In genomic region chr1:92951141-92951582, GRCh38 we compare ENCODE assay signal across 8 cellular contexts. TPM values are rescaled to one million over a fixed set of nuclear protein-coding genes. Genes with fewer than 3 reads are reported as not detected.
DNase-seq lines count a peak whose midpoint lies in the region; ATAC-seq, FAIRE-seq and TF ChIP-seq lines count a peak whose summit lies in the region.

No MANE protein-coding gene starts in this region.

- H3K4me1 Mint-ChIP-seq in natural killer cell, result peaks cover 33 to 35% of the 10 kb centered on the region in 2 donors
- H3K4me1 Mint-ChIP-seq in natural killer cell treated with Interleukin-12 subunit alpha and Interleukin-12 subunit beta and Interleukin-15 and Interleukin-18, amount 100 ng/mL, for 72 hours (ENCODE audit: low read depth in 2 of 2), result peaks cover 26 to 27% of the 10 kb centered on the region in 2 donors
- H3K4me1 Mint-ChIP-seq in central memory CD8-positive, alpha-beta T cell, result peaks cover 40% of the 10 kb centered on the region

- in situ Hi-C loops in gastrocnemius medialis (cut with MboI; ENCODE audit: low sequenced_read_pairs in 4 of 4), result no loop called here

- H3K4me3 Mint-ChIP-seq in natural killer cell, result no peak overlapping the region
- H3K4me3 Mint-ChIP-seq in natural killer cell treated with Interleukin-12 subunit alpha and Interleukin-12 subunit beta and Interleukin-15 and Interleukin-18, amount 100 ng/mL, for 72 hours, result no peak overlapping the region
- H3K4me3 Mint-ChIP-seq in central memory CD8-positive, alpha-beta T cell, result no peak overlapping the region

- H3K4me3 ChIP-seq in HEK293 (ENCODE audit: low read depth, low read length) (no peak overlapping the region), gastrocnemius medialis (no peak overlapping the region)

- CTCF ChIA-PET in HEK293 (lab: Yijun Ruan, JAX), result interaction anchor here (1.0 to 2.3 kb wide), 3 partner anchors 43 to 93 kb away, joined by 4 to 9 read pairs (median 5); no protein-coding TSS in a partner anchor

- no peak overlapping the region for H3K27ac Mint-ChIP-seq in natural killer cell
- H3K27ac Mint-ChIP-seq in natural killer cell treated with Interleukin-12 subunit alpha and Interleukin-12 subunit beta and Interleukin-15 and Interleukin-18, amount 100 ng/mL, for 72 hours, result no peak overlapping the region
- no peak overlapping the region for H3K27ac Mint-ChIP-seq in central memory CD8-positive, alpha-beta T cell (ENCODE audit: low read depth)

- intact Hi-C loops in natural killer cell (cut with micrococcal nuclease) (loop anchor here (5.0 kb wide), 1 partner anchor 41 kb away; no protein-coding TSS in a partner anchor), gastrocnemius medialis (cut with DNase I; ENCODE audit: low total_unique reads) (no loop called here)

- TF ChIP-seq CTCF in natural killer cell (IDR thresholded peaks at IDR 0.05) (no peak), HEK293 (tag by site-specific recombination; IDR thresholded peaks at IDR 0.05) (peak; percentile 63; the same call in 1 of the 2 replicates), gastrocnemius medialis (IDR thresholded peaks at IDR 0.05 in 4 of 5, conservative IDR thresholded peaks at IDR 0.05 in 1 of 5) (no peak)

- DNase-seq in natural killer cell (no peak), NCI-H2029 (lab: John Stamatoyannopoulos, UW) (peak; percentile 8), gastrocnemius medialis (no peak), NCI-H1092 (lab: John Stamatoyannopoulos, UW) (no peak), HTR-8/SVneo (ENCODE audit: insufficient read length, low spot score) (no peak)
- DNase-seq in natural killer cell treated with Interleukin-12 subunit alpha and Interleukin-12 subunit beta and Interleukin-15 and Interleukin-18, amount 100 ng/mL, for 72 hours (ENCODE audit: low spot score), result no peak
- no peak for DNase-seq in central memory CD8-positive, alpha-beta T cell (ENCODE audit: low spot score in 2 of 2)

- H3K27ac ChIP-seq in HEK293 (ENCODE audit: extremely low read depth, low read depth, low read length), result no peak overlapping the region
- H3K27ac ChIP-seq in gastrocnemius medialis, result peak overlapping the region; percentile 3 to 64 (median 22)

- H3K4me1 ChIP-seq in HEK293 (ENCODE audit: control insufficient read depth, insufficient read depth, low read length), result 0 out of 2 replicates have a peak, but pooled peaks cover 5% of the 10 kb centered on the region
- peaks cover 19 to 31% of the 10 kb centered on the region in 2 donors for H3K4me1 ChIP-seq in gastrocnemius medialis

- H3K9me3 ChIP-seq in HEK293 (ENCODE audit: control insufficient read depth, insufficient read depth, low read depth, low read length) (no peaks in the 10 kb centered on the region), gastrocnemius medialis (no peaks in the 10 kb centered on the region)

- TF ChIP-seq POLR2A in gastrocnemius medialis (IDR thresholded peaks at IDR 0.05), result no peak

- H3K27me3 Mint-ChIP-seq in natural killer cell (ENCODE audit: low read depth in 2 of 2), result no peaks in the 10 kb centered on the region
- H3K27me3 Mint-ChIP-seq in natural killer cell treated with Interleukin-12 subunit alpha and Interleukin-12 subunit beta and Interleukin-15 and Interleukin-18, amount 100 ng/mL, for 72 hours, result no peaks in the 10 kb centered on the region
- no peaks in the 10 kb centered on the region for H3K27me3 Mint-ChIP-seq in central memory CD8-positive, alpha-beta T cell

- no peaks in the 10 kb centered on the region for H3K36me3 Mint-ChIP-seq in natural killer cell
- no peaks in the 10 kb centered on the region for H3K36me3 Mint-ChIP-seq in natural killer cell treated with Interleukin-12 subunit alpha and Interleukin-12 subunit beta and Interleukin-15 and Interleukin-18, amount 100 ng/mL, for 72 hours
- H3K36me3 Mint-ChIP-seq in central memory CD8-positive, alpha-beta T cell (ENCODE audit: insufficient read depth), result peaks cover 3% of the 10 kb centered on the region

- POLR2A ChIA-PET in HEK293 (lab: Yijun Ruan, JAX), result interaction anchor here (0.6 to 1.6 kb wide), 3 partner anchors 10 to 27 kb away, joined by 3 to 7 read pairs (median 5); partner anchors contain the start of gene DIPK1A

- H3K36me3 ChIP-seq in HEK293 (ENCODE audit: control insufficient read depth in 2 of 2, insufficient read depth in 1 of 2, low read length in 2 of 2) (no peaks in the 10 kb centered on the region), gastrocnemius medialis (no peaks in the 10 kb centered on the region)

- no peaks in the 10 kb centered on the region for H3K27me3 ChIP-seq in gastrocnemius medialis

- ATAC-seq in natural killer cell, result peak in 2 of 3 donors; percentile 24 to 29
- no peak for ATAC-seq in natural killer cell treated with Interleukin-12 subunit alpha and Interleukin-12 subunit beta and Interleukin-15 and Interleukin-18, amount 100 ng/mL, for 72 hours
- ATAC-seq in central memory CD8-positive, alpha-beta T cell (replicated peaks; ENCODE audit: extremely low read depth, poor library complexity, severe bottlenecking), result peak; percentile 34
- peak; percentile 71 to 73 for ATAC-seq in gastrocnemius medialis

- no peaks in the 10 kb centered on the region for H3K9me3 Mint-ChIP-seq in natural killer cell
- H3K9me3 Mint-ChIP-seq in natural killer cell treated with Interleukin-12 subunit alpha and Interleukin-12 subunit beta and Interleukin-15 and Interleukin-18, amount 100 ng/mL, for 72 hours, result no peaks in the 10 kb centered on the region
- no peaks in the 10 kb centered on the region for H3K9me3 Mint-ChIP-seq in central memory CD8-positive, alpha-beta T cell

- FAIRE-seq in HTR-8/SVneo (lab: Jason Lieb, UNC), result no peak

TF ChIP-seq in HEK293, 187 proteins besides CTCF, POLR2A, EP300 and RAD21:
- TF ChIP-seq ZBTB17 (tag by site-specific recombination; IDR thresholded peaks at IDR 0.05) (peak; percentile 38; the same call in 1 of the 2 replicates), ZSCAN30 (tag by site-specific recombination; IDR thresholded peaks at IDR 0.05) (peak; percentile 92; the same call in 1 of the 2 replicates), HOXC10 (CRISPR knock-in tag; IDR thresholded peaks at IDR 0.05) (no peak), ZNF202 (tag by site-specific recombination; IDR thresholded peaks at IDR 0.05; ENCODE audit: borderline replicate concordance) (no peak), TRIM28 (IDR thresholded peaks at IDR 0.05; ENCODE audit: borderline replicate concordance, low read length) (peak; percentile 76), PRDM1 (tag by site-specific recombination; IDR thresholded peaks at IDR 0.05) (0 out of 2 replicates have a peak, but pooled peaks have one; percentile 7), ZBTB1 (tag by site-specific recombination; IDR thresholded peaks at IDR 0.05) (no peak), TCF7L2 (IDR thresholded peaks at IDR 0.05; ENCODE audit: borderline replicate concordance, low read depth, low read length) (peak; percentile 69; the same call in 1 of the 2 replicates), KLF1 (tag by site-specific recombination; IDR thresholded peaks at IDR 0.05) (peak; percentile 37; the same call in 1 of the 2 replicates), ZNF645 (tag by site-specific recombination; IDR thresholded peaks at IDR 0.05) (no peak), ZFP3 (tag by site-specific recombination; IDR thresholded peaks at IDR 0.05; ENCODE audit: low read depth) (no peak), HIC1 (tag by site-specific recombination; IDR thresholded peaks at IDR 0.05) (no peak), ZBTB6 (tag by site-specific recombination; IDR thresholded peaks at IDR 0.05) (no peak), ZNF792 (tag by site-specific recombination; IDR thresholded peaks at IDR 0.05) (no peak), ZNF670 (tag by site-specific recombination; IDR thresholded peaks at IDR 0.05; ENCODE audit: low read depth) (no peak)
TF ChIP-seq in HEK293: peak in this region for 6.

RNA-seq across cellular contexts. Expression of gene DIPK1A, which starts 10.1 kb away (rescaled TPM):
- total RNA-seq in natural killer cell (10 to 100 TPM in 2 of 3 donors, 1 to 10 TPM in 1; 7.0 to 11.3 (median 11.2) TPM), gastrocnemius medialis (1 to 10 TPM; 3.3 to 9.2 (median 4.7) TPM)
- 1 to 10 TPM; 2.2 to 4.2 TPM for total RNA-seq in natural killer cell treated with Interleukin-12 subunit alpha and Interleukin-12 subunit beta and Interleukin-15 and Interleukin-18, amount 100 ng/mL, for 72 hours

Comparison
In these comparisons a context has a peak if more than half of its experiments do, and no peak if none do; other contexts are left out.
1. ATAC-seq: peak in natural killer cell (2 of 3), central memory CD8-positive, alpha-beta T cell (single experiment) and gastrocnemius medialis (2 of 2); none in natural killer cell treated with Interleukin-12 subunit alpha and Interleukin-12 subunit beta and Interleukin-15 and Interleukin-18, amount 100 ng/mL, for 72 hours (0 of 2).